Comparison of ENCODE assay signal across 1 cellular context in the genomic region with DNA sequence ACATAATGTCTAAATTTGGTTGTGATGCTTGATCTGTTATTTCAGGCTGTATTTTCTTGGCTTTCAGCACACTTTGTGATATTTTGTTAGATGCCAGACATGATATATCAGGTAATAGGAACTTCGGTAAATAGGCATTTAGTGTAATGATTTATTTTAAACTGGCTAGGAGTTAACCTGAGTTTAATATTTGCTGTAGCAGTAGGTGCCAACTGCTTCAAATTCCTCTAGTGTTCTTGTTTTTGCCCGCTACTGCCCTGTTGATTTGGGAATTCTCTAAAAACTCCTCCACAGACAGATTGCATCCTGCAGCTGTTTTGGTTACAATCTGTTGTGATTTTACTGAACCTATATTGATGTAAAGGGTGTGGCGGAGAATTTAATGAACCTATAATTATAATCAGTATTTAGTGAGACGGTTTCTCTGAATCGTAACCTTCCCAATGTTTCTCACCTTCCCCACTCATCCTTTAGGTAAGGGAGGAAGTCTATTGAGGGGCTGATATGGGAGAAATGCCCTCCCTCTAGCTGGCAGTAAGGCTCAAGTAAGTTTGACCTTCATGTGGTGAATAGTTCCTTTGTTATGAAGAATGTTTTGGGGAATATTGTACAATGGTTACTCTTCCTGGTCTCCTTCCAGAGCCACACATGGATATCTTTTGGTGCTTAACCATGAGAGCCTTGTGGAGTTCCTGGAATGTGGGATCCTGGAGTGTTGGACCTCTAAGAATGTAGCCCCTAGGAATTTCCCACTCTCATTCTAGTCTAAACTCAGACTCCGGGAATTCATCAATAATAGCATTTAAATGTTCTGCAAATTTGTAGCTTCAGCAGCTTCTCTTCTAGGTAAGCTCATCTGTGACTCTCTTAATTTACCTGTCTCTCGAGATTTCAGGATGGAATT.
A peak's percentile ranks its signal among the peaks of the same experiment; 100 is the strongest.
TF ChIP-seq lines count a peak whose summit lies in the region.

No MANE protein-coding gene starts in this region.

TF ChIP-seq in GM23338, 12 proteins besides CTCF, POLR2A, EP300 and RAD21 (continued from another document):
- TF ChIP-seq, protein P1, sequence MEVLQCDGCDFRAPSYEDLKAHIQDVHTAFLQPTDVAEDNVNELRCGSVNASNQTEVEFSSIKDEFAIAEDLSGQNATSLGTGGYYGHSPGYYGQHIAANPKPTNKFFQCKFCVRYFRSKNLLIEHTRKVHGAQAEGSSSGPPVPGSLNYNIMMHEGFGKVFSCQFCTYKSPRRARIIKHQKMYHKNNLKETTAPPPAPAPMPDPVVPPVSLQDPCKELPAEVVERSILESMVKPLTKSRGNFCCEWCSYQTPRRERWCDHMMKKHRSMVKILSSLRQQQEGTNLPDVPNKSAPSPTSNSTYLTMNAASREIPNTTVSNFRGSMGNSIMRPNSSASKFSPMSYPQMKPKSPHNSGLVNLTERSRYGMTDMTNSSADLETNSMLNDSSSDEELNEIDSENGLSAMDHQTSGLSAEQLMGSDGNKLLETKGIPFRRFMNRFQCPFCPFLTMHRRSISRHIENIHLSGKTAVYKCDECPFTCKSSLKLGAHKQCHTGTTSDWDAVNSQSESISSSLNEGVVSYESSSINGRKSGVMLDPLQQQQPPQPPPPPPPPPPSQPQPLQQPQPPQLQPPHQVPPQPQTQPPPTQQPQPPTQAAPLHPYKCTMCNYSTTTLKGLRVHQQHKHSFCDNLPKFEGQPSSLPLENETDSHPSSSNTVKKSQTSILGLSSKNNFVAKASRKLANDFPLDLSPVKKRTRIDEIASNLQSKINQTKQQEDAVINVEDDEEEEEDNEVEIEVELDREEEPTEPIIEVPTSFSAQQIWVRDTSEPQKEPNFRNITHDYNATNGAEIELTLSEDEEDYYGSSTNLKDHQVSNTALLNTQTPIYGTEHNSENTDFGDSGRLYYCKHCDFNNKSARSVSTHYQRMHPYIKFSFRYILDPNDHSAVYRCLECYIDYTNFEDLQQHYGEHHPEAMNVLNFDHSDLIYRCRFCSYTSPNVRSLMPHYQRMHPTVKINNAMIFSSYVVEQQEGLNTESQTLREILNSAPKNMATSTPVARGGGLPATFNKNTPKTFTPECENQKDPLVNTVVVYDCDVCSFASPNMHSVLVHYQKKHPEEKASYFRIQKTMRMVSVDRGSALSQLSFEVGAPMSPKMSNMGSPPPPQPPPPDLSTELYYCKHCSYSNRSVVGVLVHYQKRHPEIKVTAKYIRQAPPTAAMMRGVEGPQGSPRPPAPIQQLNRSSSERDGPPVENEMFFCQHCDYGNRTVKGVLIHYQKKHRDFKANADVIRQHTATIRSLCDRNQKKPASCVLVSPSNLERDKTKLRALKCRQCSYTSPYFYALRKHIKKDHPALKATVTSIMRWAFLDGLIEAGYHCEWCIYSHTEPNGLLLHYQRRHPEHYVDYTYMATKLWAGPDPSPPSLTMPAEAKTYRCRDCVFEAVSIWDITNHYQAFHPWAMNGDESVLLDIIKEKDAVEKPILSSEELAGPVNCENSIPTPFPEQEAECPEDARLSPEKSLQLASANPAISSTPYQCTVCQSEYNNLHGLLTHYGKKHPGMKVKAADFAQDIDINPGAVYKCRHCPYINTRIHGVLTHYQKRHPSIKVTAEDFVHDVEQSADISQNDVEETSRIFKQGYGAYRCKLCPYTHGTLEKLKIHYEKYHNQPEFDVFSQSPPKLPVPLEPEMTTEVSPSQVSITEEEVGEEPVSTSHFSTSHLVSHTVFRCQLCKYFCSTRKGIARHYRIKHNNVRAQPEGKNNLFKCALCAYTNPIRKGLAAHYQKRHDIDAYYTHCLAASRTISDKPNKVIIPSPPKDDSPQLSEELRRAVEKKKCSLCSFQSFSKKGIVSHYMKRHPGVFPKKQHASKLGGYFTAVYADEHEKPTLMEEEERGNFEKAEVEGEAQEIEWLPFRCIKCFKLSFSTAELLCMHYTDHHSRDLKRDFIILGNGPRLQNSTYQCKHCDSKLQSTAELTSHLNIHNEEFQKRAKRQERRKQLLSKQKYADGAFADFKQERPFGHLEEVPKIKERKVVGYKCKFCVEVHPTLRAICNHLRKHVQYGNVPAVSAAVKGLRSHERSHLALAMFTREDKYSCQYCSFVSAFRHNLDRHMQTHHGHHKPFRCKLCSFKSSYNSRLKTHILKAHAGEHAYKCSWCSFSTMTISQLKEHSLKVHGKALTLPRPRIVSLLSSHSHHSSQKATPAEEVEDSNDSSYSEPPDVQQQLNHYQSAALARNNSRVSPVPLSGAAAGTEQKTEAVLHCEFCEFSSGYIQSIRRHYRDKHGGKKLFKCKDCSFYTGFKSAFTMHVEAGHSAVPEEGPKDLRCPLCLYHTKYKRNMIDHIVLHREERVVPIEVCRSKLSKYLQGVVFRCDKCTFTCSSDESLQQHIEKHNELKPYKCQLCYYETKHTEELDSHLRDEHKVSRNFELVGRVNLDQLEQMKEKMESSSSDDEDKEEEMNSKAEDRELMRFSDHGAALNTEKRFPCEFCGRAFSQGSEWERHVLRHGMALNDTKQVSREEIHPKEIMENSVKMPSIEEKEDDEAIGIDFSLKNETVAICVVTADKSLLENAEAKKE (CRISPR knock-in tag; IDR thresholded peaks at IDR 0.05), result peak; percentile 88
- TF ChIP-seq EZH2 (IDR thresholded peaks at IDR 0.05; ENCODE audit: low read depth, unreplicated experiment), result no peak
- TF ChIP-seq NANOG (IDR thresholded peaks at IDR 0.05; ENCODE audit: borderline replicate concordance), result no peak
